In genomic region chr17:50693041-50693682, GRCh38 we compare ENCODE assay signal across 1 cellular context.
TF ChIP-seq lines count a peak whose summit lies in the region.

No MANE protein-coding gene starts in this region.

TF ChIP-seq in HepG2, 621 proteins besides CTCF, POLR2A, EP300 and RAD21 (continued from another document and continues in another):
- TF ChIP-seq ZNF275 (CRISPR knock-in tag; IDR thresholded peaks at IDR 0.05; ENCODE audit: borderline replicate concordance) = no peak
- no peak for TF ChIP-seq ZSCAN25 (CRISPR knock-in tag; IDR thresholded peaks at IDR 0.05)
- TF ChIP-seq ZZZ3 (CRISPR knock-in tag; IDR thresholded peaks at IDR 0.05; ENCODE audit: borderline replicate concordance) = no peak
- no peak for TF ChIP-seq ZNF770 (CRISPR knock-in tag; IDR thresholded peaks at IDR 0.05)
- TF ChIP-seq MXD4 (CRISPR knock-in tag; IDR thresholded peaks at IDR 0.05) = no peak
- TF ChIP-seq FOXA1 (IDR thresholded peaks at IDR 0.05) = no peak
- peak; percentile 77 for TF ChIP-seq FOXA1 (CRISPR knock-in tag; IDR thresholded peaks at IDR 0.05)
- no peak for TF ChIP-seq BCLAF1 (IDR thresholded peaks at IDR 0.05)
- TF ChIP-seq ZSCAN21 (CRISPR knock-in tag; IDR thresholded peaks at IDR 0.05; ENCODE audit: borderline replicate concordance) = no peak
- peak; percentile 66; the same call in 1 of the 2 replicates for TF ChIP-seq ZNF609 (CRISPR knock-in tag; IDR thresholded peaks at IDR 0.05; ENCODE audit: borderline replicate concordance)
- TF ChIP-seq DBP (CRISPR knock-in tag; IDR thresholded peaks at IDR 0.05; ENCODE audit: not compliant biosample characterization) = no peak
- no peak; the same call in 1 of the 2 replicates for TF ChIP-seq ZNF230 (CRISPR knock-in tag; IDR thresholded peaks at IDR 0.05)
- 0 out of 2 replicates have a peak, but pooled peaks have one; percentile 15 for TF ChIP-seq ZNF331 (CRISPR knock-in tag; IDR thresholded peaks at IDR 0.05)
- no peak for TF ChIP-seq ZNF274 (CRISPR knock-in tag; IDR thresholded peaks at IDR 0.05)
- TF ChIP-seq CHD4 (IDR thresholded peaks at IDR 0.05; ENCODE audit: borderline replicate concordance, low read length) = peak; percentile 66; the same call in 1 of the 2 replicates
- peak; percentile 66; the same call in 1 of the 2 replicates for TF ChIP-seq TFE3 (CRISPR knock-in tag; IDR thresholded peaks at IDR 0.05)
- peak; percentile 7; the same call in 1 of the 2 replicates for TF ChIP-seq HNF4A (CRISPR knock-in tag; IDR thresholded peaks at IDR 0.05)
- no peak for TF ChIP-seq UBTF (CRISPR knock-in tag; IDR thresholded peaks at IDR 0.05)
- no peak for TF ChIP-seq NFE2 (CRISPR knock-in tag; IDR thresholded peaks at IDR 0.05)
- TF ChIP-seq SIX1 (CRISPR knock-in tag; IDR thresholded peaks at IDR 0.05; ENCODE audit: borderline replicate concordance) = peak; percentile 81; the same call in 1 of the 2 replicates
- TF ChIP-seq MBNL3 (CRISPR knock-in tag; conservative IDR thresholded peaks at IDR 0.05) = no peak
- TF ChIP-seq NFKB2 (CRISPR knock-in tag; IDR thresholded peaks at IDR 0.05; ENCODE audit: borderline replicate concordance) = no peak
- no peak for TF ChIP-seq ZNF678 (CRISPR knock-in tag; IDR thresholded peaks at IDR 0.05)
- no peak for TF ChIP-seq ZMYM3 (CRISPR knock-in tag; IDR thresholded peaks at IDR 0.05)
- TF ChIP-seq KDM6A (CRISPR knock-in tag; IDR thresholded peaks at IDR 0.05; ENCODE audit: low read depth) = peak; percentile 86
- no peak for TF ChIP-seq ZNF34 (CRISPR knock-in tag; IDR thresholded peaks at IDR 0.05; ENCODE audit: borderline replicate concordance)
- no peak for TF ChIP-seq MYNN (CRISPR knock-in tag; IDR thresholded peaks at IDR 0.05; ENCODE audit: low read depth)
- TF ChIP-seq ZFP41 (CRISPR knock-in tag; IDR thresholded peaks at IDR 0.05; ENCODE audit: borderline replicate concordance) = no peak
- no peak; the same call in 1 of the 2 replicates for TF ChIP-seq ZNF792 (CRISPR knock-in tag; IDR thresholded peaks at IDR 0.05)
- TF ChIP-seq SALL2 (CRISPR knock-in tag; IDR thresholded peaks at IDR 0.05) = no peak
- no peak for TF ChIP-seq ZNF724P (CRISPR knock-in tag; IDR thresholded peaks at IDR 0.05; ENCODE audit: borderline replicate concordance)
- 0 out of 2 replicates have a peak, but pooled peaks have one; percentile 35 for TF ChIP-seq ZNF652 (CRISPR knock-in tag; IDR thresholded peaks at IDR 0.05; ENCODE audit: borderline replicate concordance, low read depth)
- TF ChIP-seq FUBP1 (CRISPR knock-in tag; IDR thresholded peaks at IDR 0.05; ENCODE audit: borderline replicate concordance) = no peak
- TF ChIP-seq ARID5B (CRISPR knock-in tag; IDR thresholded peaks at IDR 0.05) = peak; percentile 82
- no peak for TF ChIP-seq TSC22D2 (CRISPR knock-in tag; IDR thresholded peaks at IDR 0.05; ENCODE audit: borderline replicate concordance)
- TF ChIP-seq POLR2G (IDR thresholded peaks at IDR 0.05; ENCODE audit: low read depth, low read length) = peak; percentile 60
- no peak for TF ChIP-seq ATAD3A (CRISPR knock-in tag; IDR thresholded peaks at IDR 0.05)
- TF ChIP-seq RBAK (CRISPR knock-in tag; IDR thresholded peaks at IDR 0.05) = no peak
- TF ChIP-seq NR2F2 (IDR thresholded peaks at IDR 0.05; ENCODE audit: borderline replicate concordance, low read depth) = no peak
